Comparison of ENCODE assay signal across 10 cellular contexts in the genomic region with DNA sequence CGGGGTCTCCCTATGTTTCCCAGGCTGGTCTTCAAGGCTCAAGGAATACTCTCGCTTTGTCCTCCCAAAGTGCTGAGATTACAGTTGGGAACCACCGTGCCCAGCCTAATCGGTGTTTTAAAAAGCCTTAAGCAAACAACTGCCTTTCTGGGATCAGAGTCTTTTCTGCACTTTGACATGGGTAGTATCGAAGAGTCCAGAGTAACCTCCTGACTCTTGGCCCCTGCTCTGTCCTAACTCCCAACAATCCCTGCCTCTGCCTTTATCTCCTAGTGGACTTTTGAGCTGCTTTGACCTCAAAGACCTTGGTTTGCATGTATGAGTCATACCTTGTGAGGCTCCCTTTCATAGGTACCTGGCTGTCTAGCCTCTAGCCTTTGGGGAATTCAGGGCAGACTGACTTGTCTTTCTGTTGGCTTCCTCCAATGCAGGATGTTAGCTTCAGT. TPM values are rescaled to one million over a fixed set of nuclear protein-coding genes. Genes with fewer than 3 reads are reported as not detected.
DNase-seq lines count a peak whose midpoint lies in the region; ATAC-seq and TF ChIP-seq lines count a peak whose summit lies in the region.
"Had no signal": no experiment of that assay in that cellular context is flagged by ENCODE, and none has a peak within 500 bp of the region (broad histone marks: within the 10 kb centered on the region; RNA-seq: fewer than 3 reads in every experiment).

No MANE protein-coding gene starts in this region.

- POLR2A ChIA-PET in CD8-positive, alpha-beta T cell (lab: Charles Lee): no interaction called here

- CTCF ChIA-PET in CD8-positive, alpha-beta T cell (lab: Charles Lee): no interaction called here

- peaks cover 7% of the 10 kb centered on the region for H3K36me3 Mint-ChIP-seq in CD8-positive, alpha-beta T cell

- H3K9me3 Mint-ChIP-seq in CD8-positive, alpha-beta T cell: no peaks in the 10 kb centered on the region
- H3K9me3 Mint-ChIP-seq: dendritic cell treated with granulocyte-macrophage colony-stimulating factor and Interleukin-4, amounts not matched to agents 40 ng/mL and 50 ng/mL, for 4 days; T-cell had no signal

- intact Hi-C loops in left colon (cut with DNase I, micrococcal nuclease): no loop called here
- intact Hi-C loops in CD8-positive, alpha-beta T cell (cut with DNase I, micrococcal nuclease): no loop called here

- H3K4me1 Mint-ChIP-seq in CD8-positive, alpha-beta T cell (ENCODE audit: low read depth): no peaks in the 10 kb centered on the region

- H3K27me3 ChIP-seq in CD8-positive, alpha-beta T cell (ENCODE audit: insufficient read depth, low read length): no peaks in the 10 kb centered on the region
- H3K27me3 ChIP-seq in effector memory CD4-positive, alpha-beta T cell (replicated peaks; ENCODE audit: control insufficient read depth, insufficient read depth, low read length, poor library complexity, severe bottlenecking): no peaks in the 10 kb centered on the region

- no peak overlapping the region for H3K4me3 Mint-ChIP-seq in CD8-positive, alpha-beta T cell
- H3K4me3 Mint-ChIP-seq: dendritic cell treated with granulocyte-macrophage colony-stimulating factor and Interleukin-4, amounts not matched to agents 40 ng/mL and 50 ng/mL, for 4 days; T-cell had no signal

- ATAC-seq in GM21786 (IDR thresholded peaks at IDR 0.05; ENCODE audit: unreplicated experiment) (peak; percentile 66), left colon (peak; percentile 73)
- no peak for ATAC-seq in CD8-positive, alpha-beta T cell
- ATAC-seq: T-cell had no signal

- no peaks in the 10 kb centered on the region for H3K9me3 ChIP-seq in CD8-positive, alpha-beta T cell (ENCODE audit: low read length)
- H3K9me3 ChIP-seq in effector memory CD4-positive, alpha-beta T cell (ENCODE audit: control insufficient read depth, low read length): no peaks in the 10 kb centered on the region

- no peak overlapping the region for H3K27ac ChIP-seq in CD8-positive, alpha-beta T cell (ENCODE audit: low read depth, low read length)
- no peak overlapping the region for H3K27ac ChIP-seq in effector memory CD4-positive, alpha-beta T cell (ENCODE audit: insufficient read depth, low read length, poor library complexity, severe bottlenecking)

- H3K4me3 ChIP-seq in NB4 (ENCODE audit: low read depth, low read length): no peak overlapping the region
- H3K4me3 ChIP-seq in CD8-positive, alpha-beta T cell (ENCODE audit: low read depth, low read length): no peak overlapping the region
- no peak overlapping the region for H3K4me3 ChIP-seq in effector memory CD4-positive, alpha-beta T cell (ENCODE audit: insufficient read depth, low read depth, low read length, poor library complexity, severe bottlenecking)

- H3K27me3 Mint-ChIP-seq in CD8-positive, alpha-beta T cell (ENCODE audit: low read depth): no peaks in the 10 kb centered on the region
- H3K27me3 Mint-ChIP-seq: dendritic cell treated with granulocyte-macrophage colony-stimulating factor and Interleukin-4, amounts not matched to agents 40 ng/mL and 50 ng/mL, for 4 days; T-cell had no signal

- TF ChIP-seq POLR2A in NB4 (IDR thresholded peaks at IDR 0.05; ENCODE audit: extremely low read depth, insufficient read length): no peak

- H3K4me1 ChIP-seq in CD8-positive, alpha-beta T cell (ENCODE audit: insufficient read depth, low read length): no peaks in the 10 kb centered on the region
- no peaks in the 10 kb centered on the region for H3K4me1 ChIP-seq in effector memory CD4-positive, alpha-beta T cell (ENCODE audit: control insufficient read depth, insufficient read depth, low read length, poor library complexity, severe bottlenecking)

- DNase-seq in ELF-1 (ENCODE audit: low read depth, low spot score) (peak; percentile 65), NB4 (ENCODE audit: low read depth) (peak; percentile 29), left colon (no peak), NCI-H446 (lab: John Stamatoyannopoulos, UW) (no peak), SIG-M5 (lab: John Stamatoyannopoulos, UW) (no peak)
- DNase-seq in CD8-positive, alpha-beta T cell: no peak
- no peak for DNase-seq in effector memory CD4-positive, alpha-beta T cell
- DNase-seq: T-cell had no signal

- TF ChIP-seq CTCF in NB4 (IDR thresholded peaks at IDR 0.05; ENCODE audit: low read depth, low read length): no peak
- TF ChIP-seq CTCF in CD8-positive, alpha-beta T cell (IDR thresholded peaks at IDR 0.05): no peak

- H3K27ac Mint-ChIP-seq in CD8-positive, alpha-beta T cell: no peak overlapping the region
- H3K27ac Mint-ChIP-seq: T-cell had no signal

- no peaks in the 10 kb centered on the region for H3K36me3 ChIP-seq in CD8-positive, alpha-beta T cell (ENCODE audit: insufficient read depth, low read length)
- H3K36me3 ChIP-seq in effector memory CD4-positive, alpha-beta T cell (ENCODE audit: control insufficient read depth, insufficient read depth, low read length): no peaks in the 10 kb centered on the region

RNA-seq across cellular contexts. Expression of gene HACD2, which starts 21.0 kb away (rescaled TPM):
- 10 to 100 TPM; 60.8 to 63.5 TPM for total RNA-seq in left colon
- total RNA-seq in CD8-positive, alpha-beta T cell: 10 to 100 TPM; 12.9 to 13.4 TPM

Comparison
In these comparisons a context has a peak if more than half of its experiments do, and no peak if none do; other contexts are left out.
1. DNase-seq: peak in ELF-1 (single experiment) and NB4 (single experiment); none in left colon (0 of 2), NCI-H446 (0 of 2), CD8-positive, alpha-beta T cell (0 of 7), effector memory CD4-positive, alpha-beta T cell (0 of 3) and SIG-M5 (single experiment).
2. RNA of gene HACD2, which starts 21.0 kb away (total RNA-seq): 60.8 to 63.5 TPM in left colon; 12.9 to 13.4 TPM in CD8-positive, alpha-beta T cell; every median in the first group is over 4 times any median in the second.